ENCODE assay signal across 13 cellular contexts in genomic region chr6:47669684-47670515, GRCh38. TPM values are rescaled to one million over a fixed set of nuclear protein-coding genes. Genes with fewer than 3 reads are reported as not detected.
A peak's percentile ranks its signal among the peaks of the same experiment; 100 is the strongest.
DNase-seq lines count a peak whose midpoint lies in the region; ATAC-seq, FAIRE-seq and TF ChIP-seq lines count a peak whose summit lies in the region.
"Had no signal": no experiment of that assay in that cellular context is flagged by ENCODE, and none has a peak within 500 bp of the region (broad histone marks: within the 10 kb centered on the region; RNA-seq: fewer than 3 reads in every experiment).

No MANE protein-coding gene starts in this region.

- no peaks in the 10 kb centered on the region for H3K9me3 Mint-ChIP-seq in T-cell
- H3K9me3 Mint-ChIP-seq: IgD-negative memory B cell had no signal

- H3K27ac Mint-ChIP-seq in T-cell = no peak overlapping the region
- H3K27ac Mint-ChIP-seq: IgD-negative memory B cell had no signal

- peaks cover 35 to 50% of the 10 kb centered on the region in 2 donors for H3K27me3 Mint-ChIP-seq in T-cell

- H3K4me3 Mint-ChIP-seq in T-cell = no peak overlapping the region
- H3K4me3 Mint-ChIP-seq: IgD-negative memory B cell had no signal

- CTCF ChIA-PET in A673 (lab: Charles Lee) = no interaction called here
- CTCF ChIA-PET in T-cell (lab: Charles Lee) = interaction anchor here in 1 of 2 donors (0.7 to 0.8 kb wide), 2 partner anchors 16 to 38 kb away, joined by 3 to 4 read pairs; no protein-coding TSS in a partner anchor

- H3K4me3 ChIP-seq in A673 (ENCODE audit: low read depth, low read length, poor library complexity, severe bottlenecking) (peak overlapping the region; percentile 14), adipocyte (ENCODE audit: low read length) (peak overlapping the region; percentile 25), body of pancreas (no peak overlapping the region)

- no peaks in the 10 kb centered on the region for H3K9me3 ChIP-seq in A673 (ENCODE audit: low read depth, low read length, poor library complexity, severe bottlenecking)
- H3K9me3 ChIP-seq in adipocyte (ENCODE audit: control insufficient read depth, low read length) = peaks cover 6% of the 10 kb centered on the region
- no peaks in the 10 kb centered on the region for H3K9me3 ChIP-seq in body of pancreas

- H3K27me3 ChIP-seq in A673 (replicated peaks; ENCODE audit: insufficient read depth, low read depth, low read length, poor library complexity) = no peaks in the 10 kb centered on the region
- no peaks in the 10 kb centered on the region for H3K27me3 ChIP-seq in adipocyte (replicated peaks; ENCODE audit: control insufficient read depth, insufficient read depth, low read length)
- no peaks in the 10 kb centered on the region for H3K27me3 ChIP-seq in body of pancreas

- TF ChIP-seq POLR2A in body of pancreas (IDR thresholded peaks at IDR 0.05) = no peak

- BruUV-seq in A673 (replicated peaks; lab: Mats Ljungman, UMichigan) = no TSS peak

- WGBS in body of pancreas, 2 donors = 33 to 38% methylated on average over 6 of the region's 6 CpGs

- H3K4me1 ChIP-seq in A673 (ENCODE audit: insufficient read depth, low read length, poor library complexity, severe bottlenecking) (peaks cover 21% of the 10 kb centered on the region), adipocyte (ENCODE audit: control insufficient read depth, insufficient read depth, low read length) (peaks cover 8% of the 10 kb centered on the region), body of pancreas (peaks cover 8% of the 10 kb centered on the region)

- no peak for TF ChIP-seq CTCF in A673 (conservative IDR thresholded peaks at IDR 0.05; ENCODE audit: low read depth, low read length)
- TF ChIP-seq CTCF in body of pancreas (IDR thresholded peaks at IDR 0.05) = no peak

- DNase-seq in A673 (ENCODE audit: low spot score) (peak; percentile 77), HTR-8/SVneo (ENCODE audit: insufficient read length, low spot score) (peak; percentile 14), adipocyte (ENCODE audit: low read depth) (peak; percentile 33), kidney tubule cell (ENCODE audit: low spot score) (peak; percentile 95), NCI-H226 (no peak), body of pancreas (no peak), T-cell (no peak)
- DNase-seq: activated T-cell treated with anti-CD3 and anti-CD28 coated beads for 4 hours, left cardiac atrium had no signal

- no peaks in the 10 kb centered on the region for H3K36me3 ChIP-seq in A673 (ENCODE audit: insufficient read depth, low read length, poor library complexity, severe bottlenecking)
- H3K36me3 ChIP-seq in adipocyte (ENCODE audit: control insufficient read depth, insufficient read depth, low read length, severe bottlenecking) = no peaks in the 10 kb centered on the region
- H3K36me3 ChIP-seq in body of pancreas (replicated peaks in 1 of 2; ENCODE audit: insufficient read depth in 1 of 2, low read depth in 2 of 2) = no peaks in the 10 kb centered on the region

- H3K4me1 Mint-ChIP-seq in T-cell = no peaks in the 10 kb centered on the region
- H3K4me1 Mint-ChIP-seq: IgD-negative memory B cell had no signal

- no peak for ATAC-seq in body of pancreas
- no peak for ATAC-seq in GM21576 (IDR thresholded peaks at IDR 0.05; ENCODE audit: unreplicated experiment)
- ATAC-seq in T-cell (replicated peaks in 1 of 4) = no peak

- POLR2A ChIA-PET in A673 (lab: Charles Lee; ENCODE audit: low non-redundant PET) (no interaction called here), T-cell (lab: Charles Lee) (no interaction called here)

- no peak for FAIRE-seq in HTR-8/SVneo (lab: Jason Lieb, UNC)

- no peaks in the 10 kb centered on the region for H3K36me3 Mint-ChIP-seq in T-cell
- H3K36me3 Mint-ChIP-seq: IgD-negative memory B cell had no signal

- intact Hi-C loops in A673 (cut with micrococcal nuclease; ENCODE audit: unreplicated experiment) = no loop called here
- intact Hi-C loops in body of pancreas (cut with DNase I) = no loop called here

- H3K27ac ChIP-seq in A673 (ENCODE audit: low read depth, low read length, poor library complexity, severe bottlenecking) (peak overlapping the region; percentile 62), body of pancreas (no peak overlapping the region)

- no peak overlapping the region for H3K9ac ChIP-seq in adipocyte (ENCODE audit: low read length)

RNA-seq across cellular contexts. Expression of gene ADGRF4, which starts 28.5 kb away (rescaled TPM):
- total RNA-seq in A673 (2021) (not detected in 2 replicates), body of pancreas (not detected), T-cell (not detected)
- total RNA-seq: dermis microvascular lymphatic vessel endothelial cell, temporal lobe had no signal

Comparison
In these comparisons a context has a peak if more than half of its experiments do, and no peak if none do; other contexts are left out.
1. DNase-seq: peak in A673 (single experiment), HTR-8/SVneo (single experiment), adipocyte (single experiment) and kidney tubule cell (single experiment); none in NCI-H226 (single experiment), body of pancreas (0 of 4) and T-cell (0 of 34).
2. H3K4me3 ChIP-seq: peak in A673 (single experiment) and adipocyte (single experiment); none in body of pancreas (0 of 2).